In genomic region chr3:125120370-125121122, GRCh38 we compare ENCODE assay signal across 9 cellular contexts.
DNase-seq lines count a peak whose midpoint lies in the region; ATAC-seq and TF ChIP-seq lines count a peak whose summit lies in the region.
"Had no signal": no experiment of that assay in that cellular context is flagged by ENCODE, and none has a peak within 500 bp of the region (broad histone marks: within the 10 kb centered on the region; RNA-seq: fewer than 3 reads in every experiment).

No MANE protein-coding gene starts in this region.

- no peaks in the 10 kb centered on the region for H3K9me3 Mint-ChIP-seq in brain

- intact Hi-C loops in left ventricle myocardium inferior (cut with micrococcal nuclease) = no loop called here
- intact Hi-C loops in Right ventricle myocardium inferior (cut with DNase I) = no loop called here
- intact Hi-C loops in aorta (cut with DNase I) = no loop called here

- H3K27ac Mint-ChIP-seq in brain = peak overlapping the region; percentile 78 to 98 (median 91)

- ATAC-seq in Right ventricle myocardium inferior = no peak
- peak; percentile 43 for ATAC-seq in aorta (ENCODE audit: low FRiP score)
- ATAC-seq in HG03039 (IDR thresholded peaks at IDR 0.05; ENCODE audit: unreplicated experiment) = no peak

- no peak overlapping the region for H3K27ac ChIP-seq in left ventricle myocardium inferior (replicated peaks)
- H3K27ac ChIP-seq in aorta (ENCODE audit: low read depth in 1 of 2, low read length in 2 of 2) = peak overlapping the region in 1 of 2 donors; percentile 81

- H3K36me3 ChIP-seq in left ventricle myocardium inferior (no peaks in the 10 kb centered on the region), aorta (ENCODE audit: control insufficient read depth in 1 of 2, insufficient read depth in 2 of 2, low read length in 1 of 2) (no peaks in the 10 kb centered on the region)

- H3K27me3 ChIP-seq in left ventricle myocardium inferior (ENCODE audit: low read depth) (no peaks in the 10 kb centered on the region), aorta (ENCODE audit: control insufficient read depth in 1 of 2, insufficient read depth in 2 of 2, low read length in 1 of 2) (no peaks in the 10 kb centered on the region)

- TF ChIP-seq CTCF in left ventricle myocardium inferior (IDR thresholded peaks at IDR 0.05; ENCODE audit: borderline replicate concordance) (no peak), brain (conservative IDR thresholded peaks at IDR 0.05) (no peak)

- peak overlapping the region; percentile 0 for H3K4me3 ChIP-seq in left ventricle myocardium inferior
- H3K4me3 ChIP-seq in aorta (ENCODE audit: low read length in 2 of 2) = no peak overlapping the region

- peaks cover 79% of the 10 kb centered on the region for H3K4me1 Mint-ChIP-seq in brain

- H3K9me3 ChIP-seq in left ventricle myocardium inferior (replicated peaks) (no peaks in the 10 kb centered on the region), aorta (ENCODE audit: control insufficient read depth, low read length) (no peaks in the 10 kb centered on the region)

- WGBS in aorta, 2 donors = 29 to 47% methylated on average over 21 of the region's 21 CpGs

- no peaks in the 10 kb centered on the region for H3K36me3 Mint-ChIP-seq in brain

- H3K4me1 ChIP-seq in left ventricle myocardium inferior (peaks cover 37% of the 10 kb centered on the region), aorta (ENCODE audit: control insufficient read depth in 1 of 2, insufficient read depth in 2 of 2, low read length in 2 of 2) (no peaks in the 10 kb centered on the region)

- H3K27me3 Mint-ChIP-seq in brain = peaks cover 7% of the 10 kb centered on the region

- peak overlapping the region; percentile 65 to 84 (median 80) for H3K4me3 Mint-ChIP-seq in brain

- DNase-seq in left ventricle myocardium inferior = no peak
- no peak for DNase-seq in Right ventricle myocardium inferior (ENCODE audit: missing footprints)
- peak; percentile 44 for DNase-seq in midbrain (lab: John Stamatoyannopoulos, UW)
- DNase-seq in aorta = no peak
- DNase-seq in NCI-H2107 treated with DMSO at 0.1 percent for 48 hours (lab: John Stamatoyannopoulos, UW; ENCODE audit: unreplicated experiment) = no peak
- no peak for DNase-seq in UCSD-AML1 (lab: John Stamatoyannopoulos, UW; ENCODE audit: unreplicated experiment)
- DNase-seq: central memory CD4-positive, alpha-beta T cell had no signal
